ENCODE assay signal across 8 cellular contexts in genomic region chr20:59525500-59526241, GRCh38.
A peak's percentile ranks its signal among the peaks of the same experiment; 100 is the strongest.
DNase-seq lines count a peak whose midpoint lies in the region; ATAC-seq and TF ChIP-seq lines count a peak whose summit lies in the region.

No MANE protein-coding gene starts in this region.

- no peaks in the 10 kb centered on the region for H3K36me3 ChIP-seq in osteoblast (ENCODE audit: insufficient read depth, low read length)
- H3K36me3 ChIP-seq in CD8-positive, alpha-beta memory T cell (ENCODE audit: insufficient read depth, low read length), result no peaks in the 10 kb centered on the region

- TF ChIP-seq CTCF in AG10803 (conservative IDR thresholded peaks at IDR 0.05; ENCODE audit: low read length), result peak; percentile 80
- TF ChIP-seq CTCF in GM12875 (IDR thresholded peaks at IDR 0.05; ENCODE audit: borderline replicate concordance, insufficient read depth, low read depth, low read length), result peak; percentile 89
- peak; percentile 83 for TF ChIP-seq CTCF in foreskin keratinocyte (conservative IDR thresholded peaks at IDR 0.05)
- peak; percentile 82 for TF ChIP-seq CTCF in osteoblast (IDR thresholded peaks at IDR 0.05; ENCODE audit: extremely low read depth, low read depth, low read length)

- no peaks in the 10 kb centered on the region for H3K36me3 Mint-ChIP-seq in activated CD4-positive, alpha-beta T cell treated with anti-CD3 and anti-CD28 coated beads, Interleukin-2, amount 10 ng/mL, durations not matched to agents 7 days and 5 days (ENCODE audit: low read depth)
- H3K36me3 Mint-ChIP-seq in CD8-positive, alpha-beta memory T cell, result no peaks in the 10 kb centered on the region

- H3K27ac ChIP-seq in foreskin keratinocyte (no peak overlapping the region), osteoblast (ENCODE audit: low read depth, low read length) (no peak overlapping the region)
- no peak overlapping the region for H3K27ac ChIP-seq in CD8-positive, alpha-beta memory T cell (ENCODE audit: low read depth, low read length)

- H3K4me2 ChIP-seq in osteoblast (ENCODE audit: insufficient read depth, low read length), result no peak overlapping the region

- no peak overlapping the region for H3K4me3 Mint-ChIP-seq in activated CD4-positive, alpha-beta T cell treated with anti-CD3 and anti-CD28 coated beads, Interleukin-2, amount 10 ng/mL, durations not matched to agents 7 days and 5 days
- no peak overlapping the region for H3K4me3 Mint-ChIP-seq in CD8-positive, alpha-beta memory T cell

- no peaks in the 10 kb centered on the region for H4K20me1 ChIP-seq in osteoblast (ENCODE audit: insufficient read depth, low read length)

- no peaks in the 10 kb centered on the region for H3K9me3 ChIP-seq in osteoblast (ENCODE audit: low read depth, low read length)
- H3K9me3 ChIP-seq in CD8-positive, alpha-beta memory T cell (ENCODE audit: low read length), result no peaks in the 10 kb centered on the region

- H3K27me3 ChIP-seq in foreskin keratinocyte (peaks cover 27% of the 10 kb centered on the region), osteoblast (ENCODE audit: insufficient read depth, low read length) (no peaks in the 10 kb centered on the region)
- H3K27me3 ChIP-seq in CD8-positive, alpha-beta memory T cell (ENCODE audit: insufficient read depth, low read length, poor library complexity, severe bottlenecking), result peaks cover 12% of the 10 kb centered on the region

- POLR2A ChIA-PET in activated CD4-positive, alpha-beta T cell treated with anti-CD3 and anti-CD28 coated beads, Interleukin-2, amount 10 ng/mL, durations not matched to agents 7 days and 5 days (lab: Charles Lee), result no interaction called here
- POLR2A ChIA-PET in CD8-positive, alpha-beta memory T cell (lab: Charles Lee), result no interaction called here

- ATAC-seq in foreskin keratinocyte (peak; percentile 90), GM19035 (IDR thresholded peaks at IDR 0.05; ENCODE audit: unreplicated experiment) (no peak)

- H3K4me1 Mint-ChIP-seq in activated CD4-positive, alpha-beta T cell treated with anti-CD3 and anti-CD28 coated beads, Interleukin-2, amount 10 ng/mL, durations not matched to agents 7 days and 5 days, result no peaks in the 10 kb centered on the region
- peaks cover 0 to 7% (median 2%) of the 10 kb centered on the region in 3 donors for H3K4me1 Mint-ChIP-seq in CD8-positive, alpha-beta memory T cell

- H3K27me3 Mint-ChIP-seq in activated CD4-positive, alpha-beta T cell treated with anti-CD3 and anti-CD28 coated beads, Interleukin-2, amount 10 ng/mL, durations not matched to agents 7 days and 5 days, result peaks cover 60% of the 10 kb centered on the region
- H3K27me3 Mint-ChIP-seq in CD8-positive, alpha-beta memory T cell, result peaks cover 35 to 60% of the 10 kb centered on the region in 2 donors

- no peaks in the 10 kb centered on the region for H3K9me3 Mint-ChIP-seq in activated CD4-positive, alpha-beta T cell treated with anti-CD3 and anti-CD28 coated beads, Interleukin-2, amount 10 ng/mL, durations not matched to agents 7 days and 5 days
- no peaks in the 10 kb centered on the region for H3K9me3 Mint-ChIP-seq in CD8-positive, alpha-beta memory T cell

- H3K4me3 ChIP-seq in AG10803 (ENCODE audit: low read length) (no peak overlapping the region), GM12875 (ENCODE audit: low read depth, low read length) (no peak overlapping the region), osteoblast (ENCODE audit: insufficient read depth, low read length) (no peak overlapping the region)
- no peak overlapping the region for H3K4me3 ChIP-seq in CD8-positive, alpha-beta memory T cell (ENCODE audit: low read length)

- H3K4me1 ChIP-seq in foreskin keratinocyte (no peaks in the 10 kb centered on the region), osteoblast (ENCODE audit: insufficient read depth, low read length) (no peaks in the 10 kb centered on the region)
- H3K4me1 ChIP-seq in CD8-positive, alpha-beta memory T cell (ENCODE audit: insufficient read depth, low read length), result no peaks in the 10 kb centered on the region

- H3K27ac Mint-ChIP-seq in activated CD4-positive, alpha-beta T cell treated with anti-CD3 and anti-CD28 coated beads, Interleukin-2, amount 10 ng/mL, durations not matched to agents 7 days and 5 days, result no peak overlapping the region
- no peak overlapping the region for H3K27ac Mint-ChIP-seq in CD8-positive, alpha-beta memory T cell

- H2AFZ ChIP-seq in osteoblast (ENCODE audit: low read length), result no peak overlapping the region

- CTCF ChIA-PET in activated CD4-positive, alpha-beta T cell treated with anti-CD3 and anti-CD28 coated beads, Interleukin-2, amount 10 ng/mL, durations not matched to agents 7 days and 5 days (lab: Charles Lee), result interaction anchor here (0.5 to 0.8 kb wide), 2 partner anchors 12 to 797 kb away, joined by 4 to 5 read pairs; no protein-coding TSS in a partner anchor
- CTCF ChIA-PET in CD8-positive, alpha-beta memory T cell (lab: Charles Lee), result interaction anchor here (1.2 kb wide), 1 partner anchor 27 kb away, joined by 3 read pairs; no protein-coding TSS in a partner anchor

- H3K79me2 ChIP-seq in osteoblast (ENCODE audit: insufficient read depth, low read length), result no peaks in the 10 kb centered on the region

- peak; percentile 32 for DNase-seq in AG10803 (ENCODE audit: low read depth)
- peak; percentile 13 for DNase-seq in NCI-H2029 (lab: John Stamatoyannopoulos, UW)
- peak; percentile 32 for DNase-seq in activated CD4-positive, alpha-beta T cell treated with anti-CD3 and anti-CD28 coated beads, Interleukin-2, amount 10 ng/mL, durations not matched to agents 7 days and 5 days
- peak in 1 of 2 donors; percentile 6 for DNase-seq in foreskin keratinocyte
- DNase-seq in osteoblast (ENCODE audit: insufficient read length, low spot score, missing footprints), result peak; percentile 86
- no peak for DNase-seq in CD8-positive, alpha-beta memory T cell

Comparison
In these comparisons a context has a peak if more than half of its experiments do, and no peak if none do; other contexts are left out.
1. DNase-seq: peak in AG10803 (single experiment), NCI-H2029 (single experiment), activated CD4-positive, alpha-beta T cell treated with anti-CD3 and anti-CD28 coated beads, Interleukin-2, amount 10 ng/mL, durations not matched to agents 7 days and 5 days (single experiment) and osteoblast (single experiment); none in CD8-positive, alpha-beta memory T cell (0 of 5).
2. Peak in every context shown above with its lines, with median percentiles within 50 percentile points of each other: CTCF ChIP-seq.